1 cellular context compared by ENCODE assay signal in genomic region chr1:56477164-56478111, GRCh38.
TF ChIP-seq lines count a peak whose summit lies in the region.

No MANE protein-coding gene starts in this region.

TF ChIP-seq in HepG2, 621 proteins besides CTCF, POLR2A, EP300 and RAD21 (continued from another document):
- TF ChIP-seq HMGXB4 (CRISPR knock-in tag; IDR thresholded peaks at IDR 0.05; ENCODE audit: borderline replicate concordance in 1 of 2, low read depth in 1 of 2) (peak in 1 of 2 experiments; percentile 57; a peak in 1 of 4 replicates), PITX1 (CRISPR knock-in tag; IDR thresholded peaks at IDR 0.05) (no peak), SNRNP70 (IDR thresholded peaks at IDR 0.05; ENCODE audit: low read depth, low read length) (no peak), MAX (IDR thresholded peaks at IDR 0.05) (peak; percentile 60), MTERF4 (CRISPR knock-in tag; IDR thresholded peaks at IDR 0.05) (no peak), ZNF777 (CRISPR knock-in tag; IDR thresholded peaks at IDR 0.05) (peak; percentile 61)
TF ChIP-seq in HepG2: peak in this region for 122.
